ENCODE assay signal across 23 cellular contexts in genomic region chr4:180751009-180751408, GRCh38.
DNase-seq lines count a peak whose midpoint lies in the region; ATAC-seq and TF ChIP-seq lines count a peak whose summit lies in the region.
"Had no signal": no experiment of that assay in that cellular context is flagged by ENCODE, and none has a peak within 500 bp of the region (broad histone marks: within the 10 kb centered on the region; RNA-seq: fewer than 3 reads in every experiment).

No MANE protein-coding gene starts in this region.

- H3K36me3 ChIP-seq in PC-3 (ENCODE audit: low read depth, low read length) (no peaks in the 10 kb centered on the region), brain microvascular endothelial cell (replicated peaks) (no peaks in the 10 kb centered on the region)
- H3K36me3 ChIP-seq: cardiac muscle cell had no signal

- no peak overlapping the region for H2AFZ ChIP-seq in PC-3 (ENCODE audit: low read length)

- no peaks in the 10 kb centered on the region for H4K20me1 ChIP-seq in PC-3 (ENCODE audit: low read length)

- H3K79me2 ChIP-seq in PC-3 (ENCODE audit: low read length): no peaks in the 10 kb centered on the region

- in situ Hi-C loops in brain microvascular endothelial cell (cut with HindIII; ENCODE audit: low pct_ligation_motif_present, low sequenced_read_pairs): no loop called here

- POLR2A ChIA-PET in AG04450 (lab: Yijun Ruan, JAX) (no interaction called here), PC-3 (lab: Charles Lee; ENCODE audit: unreplicated experiment) (no interaction called here)

- H3K27me3 ChIP-seq in AG04450 (ENCODE audit: control insufficient read depth, insufficient read depth, low read length): no peaks in the 10 kb centered on the region
- H3K27me3 ChIP-seq in PC-3 (ENCODE audit: low read length): no peaks in the 10 kb centered on the region
- H3K27me3 ChIP-seq in brain microvascular endothelial cell (replicated peaks): no peaks in the 10 kb centered on the region
- H3K27me3 ChIP-seq: cardiac muscle cell had no signal

- BruUV-seq in PC-3 (replicated peaks; lab: Mats Ljungman, UMichigan): no TSS peak

- intact Hi-C loops in PC-3 (cut with micrococcal nuclease): no loop called here

- H3K9me2 ChIP-seq in PC-3 (replicated peaks; ENCODE audit: low read length): no peaks in the 10 kb centered on the region

- peak; percentile 6 for DNase-seq in AG04450 (ENCODE audit: low read depth, low spot score)
- DNase-seq in PC-3: peak; percentile 6
- DNase-seq in brain microvascular endothelial cell: peak; percentile 28
- peak; percentile 70 for DNase-seq in iris pigment epithelial cell (ENCODE audit: low read depth)
- DNase-seq in superior temporal gyrus (ENCODE audit: extremely low spot score): no peak
- DNase-seq in NCI-H2029 treated with DMSO at 0.1 percent for 48 hours (lab: John Stamatoyannopoulos, UW): no peak
- DNase-seq in GOT3 (lab: John Stamatoyannopoulos, UW): no peak
- DNase-seq: activated CD8-positive, alpha-beta memory T cell treated with anti-CD3 and anti-CD28 coated beads, Interleukin-2, amount 50 U/mL, for 4 hours; Caco-2; dorsolateral prefrontal cortex; left colon; naive thymus-derived CD8-positive, alpha-beta T cell; NCI-H1105 treated with DMSO at 0.1 percent for 48 hours; NCI-H2081 treated with DMSO at 0.1 percent for 48 hours; NCI-H524 treated with DMSO at 0.1 percent for 48 hours; right cardiac atrium; stimulated activated naive CD8-positive, alpha-beta T cell treated with anti-CD3 and anti-CD28 coated beads, Interleukin-15, amount 100 ng/mL, for 72 hours; trophoblast cell had no signal

- no peak for ATAC-seq in PC-3
- no peak for ATAC-seq in HG03135 (IDR thresholded peaks at IDR 0.05; ENCODE audit: unreplicated experiment)
- ATAC-seq: A549; left colon; naive thymus-derived CD8-positive, alpha-beta T cell; right cardiac atrium; SK-N-SH treated with all-trans-retinoic acid at 6 μM for 48 hours; stimulated activated naive CD8-positive, alpha-beta T cell treated with anti-CD3 and anti-CD28 coated beads, Interleukin-15, amount 100 ng/mL, for 72 hours; WTC11 had no signal

- TF ChIP-seq CTCF in AG04450 (IDR thresholded peaks at IDR 0.05; ENCODE audit: low read depth, low read length) (no peak), PC-3 (conservative IDR thresholded peaks at IDR 0.05; ENCODE audit: low read depth, low read length) (no peak), brain microvascular endothelial cell (IDR thresholded peaks at IDR 0.05; ENCODE audit: low read depth, low read length, missing control alignments) (no peak)

- H3K4me1 ChIP-seq in PC-3 (ENCODE audit: insufficient read depth, low read length): no peaks in the 10 kb centered on the region
- H3K4me1 ChIP-seq: A549, Caco-2 had no signal

- H3K9ac ChIP-seq in PC-3 (ENCODE audit: low read length): no peak overlapping the region

- no peaks in the 10 kb centered on the region for H3F3A ChIP-seq in PC-3 (ENCODE audit: low read length, unreplicated experiment)

- no peaks in the 10 kb centered on the region for H3K9me3 ChIP-seq in AG04450 (ENCODE audit: control insufficient read depth, insufficient read depth, low read length)
- H3K9me3 ChIP-seq in PC-3 (ENCODE audit: low read length): no peaks in the 10 kb centered on the region
- H3K9me3 ChIP-seq: A549, Caco-2 had no signal

- H3K4me3 ChIP-seq in AG04450 (ENCODE audit: low read depth, low read length) (no peak overlapping the region), PC-3 (ENCODE audit: low read length) (no peak overlapping the region), brain microvascular endothelial cell (ENCODE audit: low read depth, low read length) (no peak overlapping the region)
- H3K4me3 ChIP-seq: A549, cardiac muscle cell, dorsolateral prefrontal cortex had no signal

- CTCF ChIA-PET in AG04450 (lab: Charles Lee) (interaction anchor here (0.8 kb wide), 1 partner anchor 84 kb away, joined by 4 read pairs; no protein-coding TSS in a partner anchor), PC-3 (lab: Charles Lee) (no interaction called here)

- H3K27ac ChIP-seq in AG04450 (ENCODE audit: low read depth, low read length): no peak overlapping the region
- no peak overlapping the region for H3K27ac ChIP-seq in PC-3 (ENCODE audit: low read length)
- no peak overlapping the region for H3K27ac ChIP-seq in brain microvascular endothelial cell
- H3K27ac ChIP-seq: A549, cardiac muscle cell, dorsolateral prefrontal cortex had no signal

- H3K4me2 ChIP-seq in PC-3 (ENCODE audit: low read length): no peak overlapping the region
- H3K4me2 ChIP-seq: A549 had no signal

Comparison
In these comparisons a context has a peak if more than half of its experiments do, and no peak if none do; other contexts are left out.
1. DNase-seq: peak in AG04450 (single experiment), PC-3 (single experiment), brain microvascular endothelial cell (single experiment) and iris pigment epithelial cell (single experiment); none in superior temporal gyrus (single experiment), NCI-H2029 treated with DMSO at 0.1 percent for 48 hours (single experiment) and GOT3 (single experiment).